2 cellular contexts compared by ENCODE assay signal in the genomic region with DNA sequence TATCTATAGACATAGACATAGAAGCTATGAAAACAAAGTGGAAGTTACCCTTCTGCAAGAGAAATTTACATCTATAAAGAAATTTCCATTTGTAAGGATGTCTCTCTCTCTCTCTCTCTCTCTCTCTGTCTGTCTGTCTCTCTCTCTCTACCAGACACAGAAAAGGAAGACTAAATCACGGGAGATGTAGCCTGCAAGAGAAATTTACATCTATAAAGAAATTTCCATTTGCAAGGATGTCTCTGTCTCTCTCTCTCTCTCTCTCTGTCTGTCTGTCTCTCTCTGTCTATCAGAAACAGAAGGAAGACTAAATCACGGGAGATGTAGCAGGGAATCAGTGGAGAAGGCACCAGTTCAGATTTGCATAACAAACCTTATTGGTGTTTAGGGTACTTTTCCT.
TF ChIP-seq lines count a peak whose summit lies in the region.

No MANE protein-coding gene starts in this region.

TF ChIP-seq in HEK293, 187 proteins besides CTCF, POLR2A, EP300 and RAD21 (continued from another document):
- TF ChIP-seq PRDM4 (tag by site-specific recombination; IDR thresholded peaks at IDR 0.05) (no peak), ZNF596 (tag by site-specific recombination; IDR thresholded peaks at IDR 0.05) (peak; percentile 34; the same call in 1 of the 2 replicates), TSHZ1 (tag by site-specific recombination; IDR thresholded peaks at IDR 0.05; ENCODE audit: borderline replicate concordance) (no peak), SCRT2 (tag by site-specific recombination; IDR thresholded peaks at IDR 0.05) (no peak)

TF ChIP-seq in GM12878, 131 proteins besides CTCF, POLR2A, EP300 and RAD21 (continued from another document):
- TF ChIP-seq, protein P1, sequence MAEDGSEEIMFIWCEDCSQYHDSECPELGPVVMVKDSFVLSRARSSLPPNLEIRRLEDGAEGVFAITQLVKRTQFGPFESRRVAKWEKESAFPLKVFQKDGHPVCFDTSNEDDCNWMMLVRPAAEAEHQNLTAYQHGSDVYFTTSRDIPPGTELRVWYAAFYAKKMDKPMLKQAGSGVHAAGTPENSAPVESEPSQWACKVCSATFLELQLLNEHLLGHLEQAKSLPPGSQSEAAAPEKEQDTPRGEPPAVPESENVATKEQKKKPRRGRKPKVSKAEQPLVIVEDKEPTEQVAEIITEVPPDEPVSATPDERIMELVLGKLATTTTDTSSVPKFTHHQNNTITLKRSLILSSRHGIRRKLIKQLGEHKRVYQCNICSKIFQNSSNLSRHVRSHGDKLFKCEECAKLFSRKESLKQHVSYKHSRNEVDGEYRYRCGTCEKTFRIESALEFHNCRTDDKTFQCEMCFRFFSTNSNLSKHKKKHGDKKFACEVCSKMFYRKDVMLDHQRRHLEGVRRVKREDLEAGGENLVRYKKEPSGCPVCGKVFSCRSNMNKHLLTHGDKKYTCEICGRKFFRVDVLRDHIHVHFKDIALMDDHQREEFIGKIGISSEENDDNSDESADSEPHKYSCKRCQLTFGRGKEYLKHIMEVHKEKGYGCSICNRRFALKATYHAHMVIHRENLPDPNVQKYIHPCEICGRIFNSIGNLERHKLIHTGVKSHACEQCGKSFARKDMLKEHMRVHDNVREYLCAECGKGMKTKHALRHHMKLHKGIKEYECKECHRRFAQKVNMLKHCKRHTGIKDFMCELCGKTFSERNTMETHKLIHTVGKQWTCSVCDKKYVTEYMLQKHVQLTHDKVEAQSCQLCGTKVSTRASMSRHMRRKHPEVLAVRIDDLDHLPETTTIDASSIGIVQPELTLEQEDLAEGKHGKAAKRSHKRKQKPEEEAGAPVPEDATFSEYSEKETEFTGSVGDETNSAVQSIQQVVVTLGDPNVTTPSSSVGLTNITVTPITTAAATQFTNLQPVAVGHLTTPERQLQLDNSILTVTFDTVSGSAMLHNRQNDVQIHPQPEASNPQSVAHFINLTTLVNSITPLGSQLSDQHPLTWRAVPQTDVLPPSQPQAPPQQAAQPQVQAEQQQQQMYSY (CRISPR knock-in tag; IDR thresholded peaks at IDR 0.05), result no peak
- no peak for TF ChIP-seq KDM1A (IDR thresholded peaks at IDR 0.05; ENCODE audit: borderline replicate concordance)
- no peak for TF ChIP-seq YBX1 (IDR thresholded peaks at IDR 0.05)
- TF ChIP-seq, protein P2, sequence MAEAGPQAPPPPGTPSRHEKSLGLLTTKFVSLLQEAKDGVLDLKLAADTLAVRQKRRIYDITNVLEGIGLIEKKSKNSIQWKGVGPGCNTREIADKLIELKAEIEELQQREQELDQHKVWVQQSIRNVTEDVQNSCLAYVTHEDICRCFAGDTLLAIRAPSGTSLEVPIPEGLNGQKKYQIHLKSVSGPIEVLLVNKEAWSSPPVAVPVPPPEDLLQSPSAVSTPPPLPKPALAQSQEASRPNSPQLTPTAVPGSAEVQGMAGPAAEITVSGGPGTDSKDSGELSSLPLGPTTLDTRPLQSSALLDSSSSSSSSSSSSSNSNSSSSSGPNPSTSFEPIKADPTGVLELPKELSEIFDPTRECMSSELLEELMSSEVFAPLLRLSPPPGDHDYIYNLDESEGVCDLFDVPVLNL (IDR thresholded peaks at IDR 0.05; ENCODE audit: low read depth, low read length), result no peak
- no peak for TF ChIP-seq BHLHE40 (IDR thresholded peaks at IDR 0.05; ENCODE audit: borderline replicate concordance in 1 of 2, low read depth in 2 of 2, low read length in 1 of 2)
- TF ChIP-seq ZNF384 (IDR thresholded peaks at IDR 0.05; ENCODE audit: borderline replicate concordance, low read depth, low read length), result no peak
- TF ChIP-seq, protein P3, sequence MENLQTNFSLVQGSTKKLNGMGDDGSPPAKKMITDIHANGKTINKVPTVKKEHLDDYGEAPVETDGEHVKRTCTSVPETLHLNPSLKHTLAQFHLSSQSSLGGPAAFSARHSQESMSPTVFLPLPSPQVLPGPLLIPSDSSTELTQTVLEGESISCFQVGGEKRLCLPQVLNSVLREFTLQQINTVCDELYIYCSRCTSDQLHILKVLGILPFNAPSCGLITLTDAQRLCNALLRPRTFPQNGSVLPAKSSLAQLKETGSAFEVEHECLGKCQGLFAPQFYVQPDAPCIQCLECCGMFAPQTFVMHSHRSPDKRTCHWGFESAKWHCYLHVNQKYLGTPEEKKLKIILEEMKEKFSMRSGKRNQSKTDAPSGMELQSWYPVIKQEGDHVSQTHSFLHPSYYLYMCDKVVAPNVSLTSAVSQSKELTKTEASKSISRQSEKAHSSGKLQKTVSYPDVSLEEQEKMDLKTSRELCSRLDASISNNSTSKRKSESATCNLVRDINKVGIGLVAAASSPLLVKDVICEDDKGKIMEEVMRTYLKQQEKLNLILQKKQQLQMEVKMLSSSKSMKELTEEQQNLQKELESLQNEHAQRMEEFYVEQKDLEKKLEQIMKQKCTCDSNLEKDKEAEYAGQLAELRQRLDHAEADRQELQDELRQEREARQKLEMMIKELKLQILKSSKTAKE (IDR thresholded peaks at IDR 0.05; ENCODE audit: low read depth, poor library complexity, severe bottlenecking), result no peak
- TF ChIP-seq, protein P4, sequence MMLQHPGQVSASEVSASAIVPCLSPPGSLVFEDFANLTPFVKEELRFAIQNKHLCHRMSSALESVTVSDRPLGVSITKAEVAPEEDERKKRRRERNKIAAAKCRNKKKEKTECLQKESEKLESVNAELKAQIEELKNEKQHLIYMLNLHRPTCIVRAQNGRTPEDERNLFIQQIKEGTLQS (IDR thresholded peaks at IDR 0.05; ENCODE audit: borderline replicate concordance, extremely low read depth, low read depth, low read length), result no peak
- no peak for TF ChIP-seq SUPT20H (IDR thresholded peaks at IDR 0.05; ENCODE audit: borderline replicate concordance, control insufficient read depth, low read depth, low read length)
